In genomic region chr17:49515196-49515770, GRCh38 we compare ENCODE assay signal across 8 cellular contexts. TPM values are rescaled to one million over a fixed set of nuclear protein-coding genes. Genes with fewer than 3 reads are reported as not detected.
DNase-seq lines count a peak whose midpoint lies in the region; ATAC-seq, FAIRE-seq and TF ChIP-seq lines count a peak whose summit lies in the region.

No MANE protein-coding gene starts in this region.

- H3K27ac Mint-ChIP-seq in T-cell: no peak overlapping the region

- no peak; the same call in 1 of the 2 replicates for TF ChIP-seq CTCF in HEK293 (tag by site-specific recombination; IDR thresholded peaks at IDR 0.05)

- H3K27me3 ChIP-seq in small intestine (ENCODE audit: control insufficient read depth in 2 of 2, insufficient read depth in 2 of 2, low read length in 2 of 2): no peaks in the 10 kb centered on the region

- H3K36me3 Mint-ChIP-seq in T-cell: no peaks in the 10 kb centered on the region

- WGBS in small intestine, 3 donors: 13 to 30% (median 28%) methylated on average over 8 of the region's 8 CpGs

- H3K4me1 ChIP-seq in HEK293 (ENCODE audit: control insufficient read depth, insufficient read depth, low read length) (no peaks in the 10 kb centered on the region; the same call in 1 of the 2 replicates), small intestine (ENCODE audit: control insufficient read depth in 2 of 2, insufficient read depth in 1 of 2, low read depth in 1 of 2, low read length in 1 of 2) (no peaks in the 10 kb centered on the region)

- DNase-seq in GM12892 (ENCODE audit: insufficient read length): peak; percentile 84
- peak; percentile 97 for DNase-seq in NCI-H1694 treated with DMSO at 0.1 percent for 48 hours (lab: John Stamatoyannopoulos, UW)
- peak; percentile 98 for DNase-seq in brain pericyte (ENCODE audit: low read depth, low spot score)
- peak; percentile 43 for DNase-seq in inferior parietal cortex (ENCODE audit: extremely low spot score)
- peak; percentile 10 for DNase-seq in small intestine
- DNase-seq in T-cell: no peak
- no peak for DNase-seq in activated CD4-positive, alpha-beta T cell treated with anti-CD3 and anti-CD28 coated beads, Interleukin-2, amount 50 U/mL, for 1 hour

- TF ChIP-seq POLR2A in GM12892 (IDR thresholded peaks at IDR 0.05; ENCODE audit: low read depth, low read length): no peak

- no peaks in the 10 kb centered on the region for H3K36me3 ChIP-seq in HEK293 (ENCODE audit: control insufficient read depth in 2 of 2, insufficient read depth in 1 of 2, low read length in 2 of 2)
- no peaks in the 10 kb centered on the region for H3K36me3 ChIP-seq in small intestine (ENCODE audit: control insufficient read depth in 2 of 2, insufficient read depth in 2 of 2, low read length in 2 of 2)

- POLR2A ChIA-PET in HEK293 (lab: Yijun Ruan, JAX) (interaction anchor here (1.0 to 3.7 kb wide), 2 partner anchors 19 to 24 kb away, joined by 5 to 23 read pairs; partner anchors contain the start of gene NGFR), T-cell (lab: Charles Lee) (no interaction called here)

- no peaks in the 10 kb centered on the region for H3K4me1 Mint-ChIP-seq in T-cell

- no peak overlapping the region for H3K4me3 Mint-ChIP-seq in T-cell

- FAIRE-seq in GM12892 (lab: Jason Lieb, UNC): peak; percentile 90
- no peak for FAIRE-seq in small intestine (lab: Jason Lieb, UNC)

- H3K27ac ChIP-seq in HEK293 (ENCODE audit: extremely low read depth, low read depth, low read length) (peak overlapping the region; percentile 38), small intestine (ENCODE audit: low read depth in 1 of 2, low read length in 1 of 2) (peak overlapping the region in 1 of 2 donors; percentile 72)

- H3K9me3 ChIP-seq in HEK293 (ENCODE audit: control insufficient read depth, insufficient read depth, low read depth, low read length) (no peaks in the 10 kb centered on the region), small intestine (ENCODE audit: control insufficient read depth, low read depth) (no peaks in the 10 kb centered on the region)

- H3K27me3 Mint-ChIP-seq in T-cell: peaks cover 0 to 10% of the 10 kb centered on the region in 2 donors

- H3K4me3 ChIP-seq in HEK293 (ENCODE audit: low read depth, low read length): no peak overlapping the region
- H3K4me3 ChIP-seq in small intestine (ENCODE audit: low read depth in 1 of 2, low read length in 2 of 2): no peak overlapping the region

- ATAC-seq in T-cell (replicated peaks in 1 of 4): no peak

- H3K9me3 Mint-ChIP-seq in T-cell: no peaks in the 10 kb centered on the region

- CTCF ChIA-PET in HEK293 (lab: Yijun Ruan, JAX) (interaction anchor here (0.6 to 3.9 kb wide), 11 partner anchors 11 to 107 kb away, joined by 3 to 21 read pairs (median 4); partner anchors contain the start of gene NGFR), T-cell (lab: Charles Lee) (no interaction called here)

TF ChIP-seq in HEK293, 187 proteins besides CTCF, POLR2A, EP300 and RAD21 (continues in another document):
- TF ChIP-seq PRDM2 (tag by site-specific recombination; IDR thresholded peaks at IDR 0.05; ENCODE audit: borderline replicate concordance) (no peak), ZNF202 (tag by site-specific recombination; IDR thresholded peaks at IDR 0.05; ENCODE audit: borderline replicate concordance) (no peak), ZNF624 (tag by site-specific recombination; IDR thresholded peaks at IDR 0.05) (no peak), ZFHX2 (tag by site-specific recombination; conservative IDR thresholded peaks at IDR 0.05) (peak; percentile 54), ZNF561 (tag by site-specific recombination; IDR thresholded peaks at IDR 0.05; ENCODE audit: borderline replicate concordance) (no peak), REPIN1 (tag by site-specific recombination; IDR thresholded peaks at IDR 0.05; ENCODE audit: low read depth) (no peak), ZNF16 (tag by site-specific recombination; IDR thresholded peaks at IDR 0.05; ENCODE audit: low read depth) (no peak), ZNF354C (tag by site-specific recombination; IDR thresholded peaks at IDR 0.05; ENCODE audit: borderline replicate concordance, low read depth) (no peak), ZBTB1 (tag by site-specific recombination; IDR thresholded peaks at IDR 0.05) (no peak), SP3 (tag by site-specific recombination; IDR thresholded peaks at IDR 0.05) (peak; percentile 70), BCL6B (tag by site-specific recombination; IDR thresholded peaks at IDR 0.05) (no peak), ZNF214 (tag by site-specific recombination; IDR thresholded peaks at IDR 0.05; ENCODE audit: borderline replicate concordance) (no peak), ZBTB44 (tag by site-specific recombination; IDR thresholded peaks at IDR 0.05) (no peak)

RNA-seq across cellular contexts. Expression of gene NGFR, which starts 20.2 kb away (rescaled TPM):
- 0.45 TPM for polyA plus RNA-seq in GM12892 (2012; ENCODE audit: missing spikeins)
- polyA plus RNA-seq in small intestine: 10 to 100 TPM in 1 of 3 donors, under 1 TPM in 1, not detected in 1; 0.54 to 22.8 TPM
- under 1 TPM; 0.20 to 0.40 (median 0.29) TPM for total RNA-seq in T-cell

Comparison
In these comparisons a context has a peak if more than half of its experiments do, and no peak if none do; other contexts are left out.
1. DNase-seq: peak in GM12892 (single experiment), NCI-H1694 treated with DMSO at 0.1 percent for 48 hours (single experiment), brain pericyte (single experiment), inferior parietal cortex (single experiment) and small intestine (single experiment); none in T-cell (0 of 34) and activated CD4-positive, alpha-beta T cell treated with anti-CD3 and anti-CD28 coated beads, Interleukin-2, amount 50 U/mL, for 1 hour (single experiment).